Comparison of ENCODE assay signal across 16 cellular contexts in the genomic region with DNA sequence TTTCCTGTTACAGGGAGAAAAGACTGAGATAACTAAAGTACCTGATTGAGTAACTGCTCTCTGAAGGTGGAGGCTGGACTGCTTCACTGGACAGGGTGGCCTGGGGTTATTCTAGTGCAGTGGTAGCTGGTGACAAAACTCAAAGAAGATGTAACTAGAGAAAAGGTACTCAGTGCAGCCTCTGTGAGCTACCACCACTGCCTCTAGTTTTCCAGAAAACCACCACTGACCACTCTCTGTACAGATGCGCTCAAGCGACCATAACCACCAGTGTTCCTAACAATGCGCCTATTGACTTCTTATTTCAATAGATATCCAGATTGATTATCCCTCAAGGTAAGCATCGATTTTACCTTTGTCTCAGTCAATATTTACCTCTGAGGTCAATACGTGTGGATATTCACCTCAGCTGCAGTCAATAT.
DNase-seq lines count a peak whose midpoint lies in the region; ATAC-seq and TF ChIP-seq lines count a peak whose summit lies in the region.
"Had no signal": no experiment of that assay in that cellular context is flagged by ENCODE, and none has a peak within 500 bp of the region (broad histone marks: within the 10 kb centered on the region; RNA-seq: fewer than 3 reads in every experiment).

No MANE protein-coding gene starts in this region.

- no peak for TF ChIP-seq CTCF in A673 (conservative IDR thresholded peaks at IDR 0.05; ENCODE audit: low read depth, low read length)

- H3K4me3 ChIP-seq in right cardiac atrium (ENCODE audit: low read length) = no peak overlapping the region
- no peak overlapping the region for H3K4me3 ChIP-seq in A673 (ENCODE audit: low read depth, low read length, poor library complexity, severe bottlenecking)
- H3K4me3 ChIP-seq: GM23338 had no signal

- POLR2A ChIA-PET in A673 (lab: Charles Lee; ENCODE audit: low non-redundant PET) = no interaction called here

- CTCF ChIA-PET in A673 (lab: Charles Lee) = no interaction called here

- ATAC-seq in Right ventricle myocardium superior (ENCODE audit: poor library complexity) (peak; percentile 89), right cardiac atrium (no peak), left lobe of liver (peak; percentile 86), HG02798 (IDR thresholded peaks at IDR 0.05; ENCODE audit: poor library complexity, unreplicated experiment) (no peak)
- ATAC-seq: GM23338 had no signal

- no peaks in the 10 kb centered on the region for H3K36me3 ChIP-seq in A673 (ENCODE audit: insufficient read depth, low read length, poor library complexity, severe bottlenecking)
- H3K36me3 ChIP-seq: BE2C had no signal

- DNase-seq in Right ventricle myocardium superior (no peak), right cardiac atrium (no peak), NCI-H146 (lab: John Stamatoyannopoulos, UW) (peak; percentile 80), left lobe of liver (ENCODE audit: low spot score) (no peak), DMS53 (lab: John Stamatoyannopoulos, UW) (no peak), A673 (ENCODE audit: low spot score) (no peak)
- DNase-seq: BE2C; CD4-positive, alpha-beta memory T cell; COR-L47; DMS153; DND-41; GDM1; H7 had no signal

- H3K9me3 ChIP-seq in right cardiac atrium (ENCODE audit: control insufficient read depth, low read length) (no peaks in the 10 kb centered on the region), A673 (ENCODE audit: low read depth, low read length, poor library complexity, severe bottlenecking) (no peaks in the 10 kb centered on the region)
- H3K9me3 ChIP-seq: BE2C had no signal

- intact Hi-C loops in Right ventricle myocardium superior (cut with DNase I) = no loop called here
- intact Hi-C loops in right cardiac atrium (cut with DNase I) = no loop called here
- intact Hi-C loops in A673 (cut with micrococcal nuclease; ENCODE audit: unreplicated experiment) = no loop called here

- BruUV-seq in A673 (replicated peaks; lab: Mats Ljungman, UMichigan) = no TSS peak

- 96% methylated on average over 5 of the region's 5 CpGs for WGBS in right cardiac atrium

- H3K4me1 ChIP-seq in right cardiac atrium (ENCODE audit: control insufficient read depth, insufficient read depth, low read length) (no peaks in the 10 kb centered on the region), A673 (ENCODE audit: insufficient read depth, low read length, poor library complexity, severe bottlenecking) (no peaks in the 10 kb centered on the region)
- H3K4me1 ChIP-seq: BE2C had no signal

- no peaks in the 10 kb centered on the region for H3K27me3 ChIP-seq in right cardiac atrium (ENCODE audit: control insufficient read depth, insufficient read depth)
- no peaks in the 10 kb centered on the region for H3K27me3 ChIP-seq in A673 (replicated peaks; ENCODE audit: insufficient read depth, low read depth, low read length, poor library complexity)
- H3K27me3 ChIP-seq: BE2C had no signal

- H3K27ac ChIP-seq in right cardiac atrium (ENCODE audit: low read length) (no peak overlapping the region), A673 (ENCODE audit: low read depth, low read length, poor library complexity, severe bottlenecking) (no peak overlapping the region)
- H3K27ac ChIP-seq: C4-2B had no signal

Comparison
In these comparisons a context has a peak if more than half of its experiments do, and no peak if none do; other contexts are left out.
1. ATAC-seq: peak in Right ventricle myocardium superior (single experiment) and left lobe of liver (single experiment); none in right cardiac atrium (0 of 2) and HG02798 (single experiment).